1 cellular context compared by ENCODE assay signal in genomic region chr15:101439285-101439919, GRCh38.
TF ChIP-seq lines count a peak whose summit lies in the region.

No MANE protein-coding gene starts in this region.

TF ChIP-seq in HepG2, 621 proteins besides CTCF, POLR2A, EP300 and RAD21 (continued from another document and continues in another):
- TF ChIP-seq, protein P1, sequence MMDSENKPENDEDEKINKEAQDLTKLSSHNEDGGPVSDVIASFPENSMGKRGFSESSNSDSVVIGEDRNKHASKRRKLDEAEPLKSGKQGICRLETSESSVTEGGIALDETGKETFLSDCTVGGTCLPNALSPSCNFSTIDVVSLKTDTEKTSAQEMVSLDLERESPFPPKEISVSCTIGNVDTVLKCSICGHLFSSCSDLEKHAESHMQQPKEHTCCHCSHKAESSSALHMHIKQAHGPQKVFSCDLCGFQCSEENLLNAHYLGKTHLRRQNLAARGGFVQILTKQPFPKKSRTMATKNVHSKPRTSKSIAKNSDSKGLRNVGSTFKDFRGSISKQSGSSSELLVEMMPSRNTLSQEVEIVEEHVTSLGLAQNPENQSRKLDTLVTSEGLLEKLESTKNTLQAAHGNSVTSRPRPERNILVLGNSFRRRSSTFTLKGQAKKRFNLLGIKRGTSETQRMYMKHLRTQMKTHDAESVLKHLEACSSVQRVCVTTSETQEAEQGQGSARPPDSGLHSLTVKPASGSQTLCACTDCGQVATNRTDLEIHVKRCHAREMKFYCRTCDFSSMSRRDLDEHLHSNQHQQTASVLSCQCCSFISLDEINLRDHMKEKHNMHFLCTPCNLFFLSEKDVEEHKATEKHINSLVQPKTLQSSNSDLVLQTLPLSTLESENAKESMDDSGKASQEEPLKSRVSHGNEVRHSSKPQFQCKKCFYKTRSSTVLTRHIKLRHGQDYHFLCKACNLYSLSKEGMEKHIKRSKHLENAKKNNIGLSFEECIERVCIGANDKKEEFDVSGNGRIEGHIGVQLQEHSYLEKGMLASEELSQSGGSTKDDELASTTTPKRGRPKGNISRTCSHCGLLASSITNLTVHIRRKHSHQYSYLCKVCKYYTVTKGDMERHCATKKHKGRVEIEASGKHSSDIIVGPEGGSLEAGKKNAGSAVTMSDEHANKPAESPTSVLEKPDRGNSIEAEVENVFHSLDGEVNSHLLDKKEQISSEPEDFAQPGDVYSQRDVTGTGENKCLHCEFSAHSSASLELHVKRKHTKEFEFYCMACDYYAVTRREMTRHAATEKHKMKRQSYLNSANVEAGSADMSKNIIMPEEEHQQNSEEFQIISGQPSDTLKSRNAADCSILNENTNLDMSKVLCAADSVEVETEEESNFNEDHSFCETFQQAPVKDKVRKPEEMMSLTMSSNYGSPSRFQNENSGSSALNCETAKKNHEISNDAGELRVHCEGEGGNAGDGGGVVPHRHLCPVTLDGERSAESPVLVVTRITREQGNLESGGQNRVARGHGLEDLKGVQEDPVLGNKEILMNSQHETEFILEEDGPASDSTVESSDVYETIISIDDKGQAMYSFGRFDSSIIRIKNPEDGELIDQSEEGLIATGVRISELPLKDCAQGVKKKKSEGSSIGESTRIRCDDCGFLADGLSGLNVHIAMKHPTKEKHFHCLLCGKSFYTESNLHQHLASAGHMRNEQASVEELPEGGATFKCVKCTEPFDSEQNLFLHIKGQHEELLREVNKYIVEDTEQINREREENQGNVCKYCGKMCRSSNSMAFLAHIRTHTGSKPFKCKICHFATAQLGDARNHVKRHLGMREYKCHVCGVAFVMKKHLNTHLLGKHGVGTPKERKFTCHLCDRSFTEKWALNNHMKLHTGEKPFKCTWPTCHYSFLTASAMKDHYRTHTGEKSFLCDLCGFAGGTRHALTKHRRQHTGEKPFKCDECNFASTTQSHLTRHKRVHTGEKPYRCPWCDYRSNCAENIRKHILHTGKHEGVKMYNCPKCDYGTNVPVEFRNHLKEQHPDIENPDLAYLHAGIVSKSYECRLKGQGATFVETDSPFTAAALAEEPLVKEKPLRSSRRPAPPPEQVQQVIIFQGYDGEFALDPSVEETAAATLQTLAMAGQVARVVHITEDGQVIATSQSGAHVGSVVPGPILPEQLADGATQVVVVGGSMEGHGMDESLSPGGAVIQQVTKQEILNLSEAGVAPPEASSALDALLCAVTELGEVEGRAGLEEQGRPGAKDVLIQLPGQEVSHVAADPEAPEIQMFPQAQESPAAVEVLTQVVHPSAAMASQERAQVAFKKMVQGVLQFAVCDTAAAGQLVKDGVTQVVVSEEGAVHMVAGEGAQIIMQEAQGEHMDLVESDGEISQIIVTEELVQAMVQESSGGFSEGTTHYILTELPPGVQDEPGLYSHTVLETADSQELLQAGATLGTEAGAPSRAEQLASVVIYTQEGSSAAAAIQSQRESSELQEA (CRISPR knock-in tag; IDR thresholded peaks at IDR 0.05; ENCODE audit: not compliant biosample characterization), result no peak
- no peak for TF ChIP-seq NPAS2 (CRISPR knock-in tag; IDR thresholded peaks at IDR 0.05; ENCODE audit: borderline replicate concordance)
- TF ChIP-seq ZFP36L1 (CRISPR knock-in tag; IDR thresholded peaks at IDR 0.05), result peak; percentile 76; the same call in 1 of the 2 replicates
- no peak for TF ChIP-seq GLI4 (CRISPR knock-in tag; IDR thresholded peaks at IDR 0.05; ENCODE audit: borderline replicate concordance)
- TF ChIP-seq, protein P2, sequence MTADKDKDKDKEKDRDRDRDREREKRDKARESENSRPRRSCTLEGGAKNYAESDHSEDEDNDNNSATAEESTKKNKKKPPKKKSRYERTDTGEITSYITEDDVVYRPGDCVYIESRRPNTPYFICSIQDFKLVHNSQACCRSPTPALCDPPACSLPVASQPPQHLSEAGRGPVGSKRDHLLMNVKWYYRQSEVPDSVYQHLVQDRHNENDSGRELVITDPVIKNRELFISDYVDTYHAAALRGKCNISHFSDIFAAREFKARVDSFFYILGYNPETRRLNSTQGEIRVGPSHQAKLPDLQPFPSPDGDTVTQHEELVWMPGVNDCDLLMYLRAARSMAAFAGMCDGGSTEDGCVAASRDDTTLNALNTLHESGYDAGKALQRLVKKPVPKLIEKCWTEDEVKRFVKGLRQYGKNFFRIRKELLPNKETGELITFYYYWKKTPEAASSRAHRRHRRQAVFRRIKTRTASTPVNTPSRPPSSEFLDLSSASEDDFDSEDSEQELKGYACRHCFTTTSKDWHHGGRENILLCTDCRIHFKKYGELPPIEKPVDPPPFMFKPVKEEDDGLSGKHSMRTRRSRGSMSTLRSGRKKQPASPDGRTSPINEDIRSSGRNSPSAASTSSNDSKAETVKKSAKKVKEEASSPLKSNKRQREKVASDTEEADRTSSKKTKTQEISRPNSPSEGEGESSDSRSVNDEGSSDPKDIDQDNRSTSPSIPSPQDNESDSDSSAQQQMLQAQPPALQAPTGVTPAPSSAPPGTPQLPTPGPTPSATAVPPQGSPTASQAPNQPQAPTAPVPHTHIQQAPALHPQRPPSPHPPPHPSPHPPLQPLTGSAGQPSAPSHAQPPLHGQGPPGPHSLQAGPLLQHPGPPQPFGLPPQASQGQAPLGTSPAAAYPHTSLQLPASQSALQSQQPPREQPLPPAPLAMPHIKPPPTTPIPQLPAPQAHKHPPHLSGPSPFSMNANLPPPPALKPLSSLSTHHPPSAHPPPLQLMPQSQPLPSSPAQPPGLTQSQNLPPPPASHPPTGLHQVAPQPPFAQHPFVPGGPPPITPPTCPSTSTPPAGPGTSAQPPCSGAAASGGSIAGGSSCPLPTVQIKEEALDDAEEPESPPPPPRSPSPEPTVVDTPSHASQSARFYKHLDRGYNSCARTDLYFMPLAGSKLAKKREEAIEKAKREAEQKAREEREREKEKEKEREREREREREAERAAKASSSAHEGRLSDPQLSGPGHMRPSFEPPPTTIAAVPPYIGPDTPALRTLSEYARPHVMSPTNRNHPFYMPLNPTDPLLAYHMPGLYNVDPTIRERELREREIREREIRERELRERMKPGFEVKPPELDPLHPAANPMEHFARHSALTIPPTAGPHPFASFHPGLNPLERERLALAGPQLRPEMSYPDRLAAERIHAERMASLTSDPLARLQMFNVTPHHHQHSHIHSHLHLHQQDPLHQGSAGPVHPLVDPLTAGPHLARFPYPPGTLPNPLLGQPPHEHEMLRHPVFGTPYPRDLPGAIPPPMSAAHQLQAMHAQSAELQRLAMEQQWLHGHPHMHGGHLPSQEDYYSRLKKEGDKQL (CRISPR knock-in tag; IDR thresholded peaks at IDR 0.05; ENCODE audit: low read depth), result peak; percentile 93
- TF ChIP-seq HMGA1 (CRISPR knock-in tag; conservative IDR thresholded peaks at IDR 0.05), result no peak
- TF ChIP-seq, protein P3, sequence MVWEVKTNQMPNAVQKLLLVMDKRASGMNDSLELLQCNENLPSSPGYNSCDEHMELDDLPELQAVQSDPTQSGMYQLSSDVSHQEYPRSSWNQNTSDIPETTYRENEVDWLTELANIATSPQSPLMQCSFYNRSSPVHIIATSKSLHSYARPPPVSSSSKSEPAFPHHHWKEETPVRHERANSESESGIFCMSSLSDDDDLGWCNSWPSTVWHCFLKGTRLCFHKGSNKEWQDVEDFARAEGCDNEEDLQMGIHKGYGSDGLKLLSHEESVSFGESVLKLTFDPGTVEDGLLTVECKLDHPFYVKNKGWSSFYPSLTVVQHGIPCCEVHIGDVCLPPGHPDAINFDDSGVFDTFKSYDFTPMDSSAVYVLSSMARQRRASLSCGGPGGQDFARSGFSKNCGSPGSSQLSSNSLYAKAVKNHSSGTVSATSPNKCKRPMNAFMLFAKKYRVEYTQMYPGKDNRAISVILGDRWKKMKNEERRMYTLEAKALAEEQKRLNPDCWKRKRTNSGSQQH (CRISPR knock-in tag; IDR thresholded peaks at IDR 0.05; ENCODE audit: low read depth), result no peak; the same call in 1 of the 2 replicates
- TF ChIP-seq ZNF710 (CRISPR knock-in tag; IDR thresholded peaks at IDR 0.05; ENCODE audit: borderline replicate concordance), result peak; percentile 83; the same call in 1 of the 2 replicates
- peak; percentile 98 for TF ChIP-seq RCOR2 (CRISPR knock-in tag; IDR thresholded peaks at IDR 0.05)
- TF ChIP-seq MLLT10 (CRISPR knock-in tag; IDR thresholded peaks at IDR 0.05), result no peak
- TF ChIP-seq UBTF (CRISPR knock-in tag; IDR thresholded peaks at IDR 0.05), result peak; percentile 58
- peak; percentile 39; the same call in 1 of the 2 replicates for TF ChIP-seq BORCS8-MEF2B (CRISPR knock-in tag; IDR thresholded peaks at IDR 0.05)
- peak; percentile 98 for TF ChIP-seq ZGPAT (CRISPR knock-in tag; IDR thresholded peaks at IDR 0.05)
- peak; percentile 91; the same call in 1 of the 2 replicates for TF ChIP-seq ZNF331 (CRISPR knock-in tag; IDR thresholded peaks at IDR 0.05)
- no peak for TF ChIP-seq PAX8 (CRISPR knock-in tag; IDR thresholded peaks at IDR 0.05; ENCODE audit: borderline replicate concordance)
- TF ChIP-seq ZNF7 (CRISPR knock-in tag; IDR thresholded peaks at IDR 0.05), result no peak
- peak; percentile 97 for TF ChIP-seq MEIS1 (CRISPR knock-in tag; IDR thresholded peaks at IDR 0.05; ENCODE audit: borderline replicate concordance)
- TF ChIP-seq THAP9 (CRISPR knock-in tag; IDR thresholded peaks at IDR 0.05; ENCODE audit: borderline replicate concordance), result no peak
- peak; percentile 71; the same call in 1 of the 2 replicates for TF ChIP-seq ATF1 (CRISPR knock-in tag; IDR thresholded peaks at IDR 0.05)
- peak; percentile 87 for TF ChIP-seq BRD4 (CRISPR knock-in tag; IDR thresholded peaks at IDR 0.05)
